Comparison of ENCODE assay signal across 8 cellular contexts in the genomic region with DNA sequence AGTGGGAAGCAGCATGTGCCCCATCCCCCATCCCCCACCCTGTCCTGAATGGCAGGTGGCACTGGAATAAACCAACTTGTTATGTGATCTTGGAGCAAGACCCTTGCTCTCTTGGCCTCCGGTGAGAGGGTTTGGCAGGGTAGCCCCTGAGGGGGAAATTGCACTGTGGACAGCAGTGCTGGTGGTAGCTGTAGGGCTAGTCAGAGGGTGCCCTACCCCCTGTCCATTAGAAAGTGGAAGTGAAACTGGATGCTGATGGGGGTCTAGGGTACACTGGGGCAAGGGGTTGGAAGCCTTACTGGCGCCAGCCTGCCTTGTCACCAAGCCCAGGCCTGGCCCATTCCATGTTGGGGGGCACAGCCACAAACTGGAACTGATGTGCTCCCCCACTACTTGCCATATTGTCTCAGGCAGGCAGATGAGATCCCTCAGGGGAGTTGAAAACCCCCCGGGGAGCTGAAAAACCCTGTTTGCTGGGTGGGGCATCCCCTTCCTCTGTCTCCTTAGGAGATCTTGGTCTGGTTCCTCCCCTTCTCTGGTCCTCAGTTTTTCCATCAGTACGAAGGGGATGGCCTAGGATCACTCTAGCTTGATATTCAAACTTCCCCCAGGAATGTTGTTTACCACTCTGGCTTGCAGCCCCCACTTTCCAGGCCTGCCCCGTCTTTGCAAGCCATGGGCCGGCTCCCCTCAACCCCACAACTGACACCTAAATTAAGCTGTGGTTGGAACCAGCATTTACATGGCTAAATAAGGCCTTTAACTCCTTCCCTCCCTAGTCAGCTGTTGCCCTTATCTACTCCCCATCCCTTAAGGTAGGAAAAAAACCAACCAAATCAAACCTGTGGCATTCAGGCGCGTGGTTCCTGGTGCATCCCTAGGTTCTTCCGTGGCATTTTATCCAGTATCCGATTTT. TPM values are rescaled to one million over a fixed set of nuclear protein-coding genes. Genes with fewer than 3 reads are reported as not detected.
DNase-seq lines count a peak whose midpoint lies in the region; ATAC-seq, FAIRE-seq and TF ChIP-seq lines count a peak whose summit lies in the region.

No MANE protein-coding gene starts in this region.

- 0 out of 2 replicates have a peak overlapping the region, but pooled peaks have one; percentile 46 for H2BK15ac ChIP-seq in H1 (ENCODE audit: low read length)

- H3K27ac Mint-ChIP-seq in activated CD8-positive, alpha-beta T cell treated with anti-CD3 and anti-CD28 coated beads, Interleukin-2, amount 10 ng/mL, durations not matched to agents 7 days and 5 days: no peak overlapping the region

- H3K27ac ChIP-seq in H1 (ENCODE audit: low read depth, low read length) (no peak overlapping the region), smooth muscle cell (ENCODE audit: low read depth) (peak overlapping the region; percentile 20)

- H3K4me2 ChIP-seq in H1 (ENCODE audit: insufficient read depth in 1 of 2, low read depth in 2 of 2, low read length in 2 of 2): peak overlapping the region; percentile 94 to 97; a peak in 1 of 4 replicates
- H3K4me2 ChIP-seq in smooth muscle cell: peak overlapping the region; percentile 92

- peak overlapping the region in 1 of 4 experiments; percentile 69; a peak in 1 of 8 replicates for H3K4me3 ChIP-seq in H1 (ENCODE audit: extremely low read depth in 1 of 4, insufficient read depth in 2 of 4, low read depth in 3 of 4, low read length in 4 of 4)
- peak overlapping the region; percentile 69 for H3K4me3 ChIP-seq in smooth muscle cell

- TF ChIP-seq RAD21 in H1 (IDR thresholded peaks at IDR 0.05 in 1 of 2, conservative IDR thresholded peaks at IDR 0.05 in 1 of 2; ENCODE audit: low read depth in 2 of 2, low read length in 2 of 2): no peak

- H2BK120ac ChIP-seq in H1 (replicated peaks; ENCODE audit: low read depth, low read length): no peak overlapping the region

- 0 out of 2 replicates have a peak overlapping the region, but pooled peaks have one; percentile 28 for H2AK5ac ChIP-seq in H1 (ENCODE audit: low read depth, low read length)

- H3K4me1 ChIP-seq in H1 (replicated peaks in 1 of 4; ENCODE audit: control insufficient read depth in 3 of 4, insufficient read depth in 4 of 4, low read length in 3 of 4): peaks cover 3 to 21% (median 12%) of the 10 kb centered on the region in 4 experiments
- peaks cover 28% of the 10 kb centered on the region for H3K4me1 ChIP-seq in smooth muscle cell (ENCODE audit: low read depth)

- H3K4me1 Mint-ChIP-seq in activated CD8-positive, alpha-beta T cell treated with anti-CD3 and anti-CD28 coated beads, Interleukin-2, amount 10 ng/mL, durations not matched to agents 7 days and 5 days (ENCODE audit: low read depth): peaks cover 7% of the 10 kb centered on the region

- H4K8ac ChIP-seq in H1 (ENCODE audit: extremely low read depth, insufficient read depth, low read length): no peak overlapping the region

- H3K27me3 ChIP-seq in H1 (replicated peaks in 1 of 4; ENCODE audit: control insufficient read depth in 3 of 4, extremely low read depth in 1 of 4, insufficient read depth in 3 of 4, low read length in 3 of 4) (peaks cover 0 to 25% (median 22%) of the 10 kb centered on the region in 4 experiments; a peak in 5 of 7 replicates), smooth muscle cell (ENCODE audit: low read depth) (no peaks in the 10 kb centered on the region)

- TF ChIP-seq POLR2A in H1 (IDR thresholded peaks at IDR 0.05; ENCODE audit: control extremely low read depth in 1 of 2, low read depth in 2 of 2, low read length in 2 of 2) (no peak), H54 (IDR thresholded peaks at IDR 0.05; ENCODE audit: low read depth, low read length) (no peak)

- no peaks in the 10 kb centered on the region for H3K36me3 Mint-ChIP-seq in activated CD8-positive, alpha-beta T cell treated with anti-CD3 and anti-CD28 coated beads, Interleukin-2, amount 10 ng/mL, durations not matched to agents 7 days and 5 days (ENCODE audit: low read depth)

- peaks cover 23% of the 10 kb centered on the region for H3K27me3 Mint-ChIP-seq in activated CD8-positive, alpha-beta T cell treated with anti-CD3 and anti-CD28 coated beads, Interleukin-2, amount 10 ng/mL, durations not matched to agents 7 days and 5 days (ENCODE audit: low read depth)

- 84% methylated on average over 10 of the region's 10 CpGs; no CpG with 5 or more reads in 1 of the 2 experiments for WGBS in H1 (ENCODE audit: extremely low coverage in 1 of 2, insufficient coverage in 1 of 2, insufficient read length in 1 of 2, insufficient replicate concordance in 2 of 2, low coverage in 1 of 2, low lambda C conversion rate in 2 of 2, missing lambda C conversion rate in 1 of 2), 2 experiments
- WGBS in smooth muscle cell (ENCODE audit: low lambda C conversion rate): 65% methylated on average over 10 of the region's 10 CpGs

- no peak overlapping the region for H4K5ac ChIP-seq in H1 (ENCODE audit: insufficient read length, low read depth, low read length)

- peak; percentile 47 for ATAC-seq in HG03108 (IDR thresholded peaks at IDR 0.05; ENCODE audit: unreplicated experiment)
- ATAC-seq in activated CD8-positive, alpha-beta T cell treated with anti-CD3 and anti-CD28 coated beads, Interleukin-2, amount 10 ng/mL, durations not matched to agents 7 days and 5 days: no peak

- CTCF ChIA-PET in H1 (lab: Charles Lee; ENCODE audit: partially characterized antibody): interaction anchor here (0.9 to 10.4 kb wide), 11 partner anchors 10 to 180 kb away, joined by 3 to 72 read pairs (median 4); a partner anchor contains a TSS
- CTCF ChIA-PET in activated CD8-positive, alpha-beta T cell treated with anti-CD3 and anti-CD28 coated beads, Interleukin-2, amount 10 ng/mL, durations not matched to agents 7 days and 5 days (lab: Charles Lee): no interaction called here

- H3K79me1 ChIP-seq in H1 (ENCODE audit: low read depth, low read length): no peaks in the 10 kb centered on the region

- H2BK5ac ChIP-seq in H1 (ENCODE audit: low read depth, low read length): no peak overlapping the region

- H3K9me3 ChIP-seq in H1 (ENCODE audit: insufficient read depth in 2 of 2, low read depth in 1 of 2, low read length in 1 of 2) (no peaks in the 10 kb centered on the region), smooth muscle cell (replicated peaks; ENCODE audit: low read depth) (no peaks in the 10 kb centered on the region)

- POLR2A ChIA-PET in H1 (lab: Charles Lee; ENCODE audit: partially characterized antibody): interaction anchor here (0.9 to 1.2 kb wide), 4 partner anchors 12 to 176 kb away, joined by 3 to 4 read pairs (median 3); a partner anchor contains a TSS
- POLR2A ChIA-PET in activated CD8-positive, alpha-beta T cell treated with anti-CD3 and anti-CD28 coated beads, Interleukin-2, amount 10 ng/mL, durations not matched to agents 7 days and 5 days (lab: Charles Lee): no interaction called here

- H4K20me1 ChIP-seq in H1 (replicated peaks in 1 of 2; ENCODE audit: control insufficient read depth in 1 of 2, insufficient read depth in 2 of 2, low read length in 2 of 2) (no peaks in the 10 kb centered on the region), smooth muscle cell (ENCODE audit: low read depth) (peaks cover 42% of the 10 kb centered on the region)

- peak overlapping the region; percentile 48; the same call in 1 of the 2 replicates for H3K18ac ChIP-seq in H1 (ENCODE audit: extremely low read depth, low read length)

- H3K36me3 ChIP-seq in H1 (ENCODE audit: control insufficient read depth in 2 of 4, insufficient read depth in 4 of 4, low read length in 3 of 4) (no peaks in the 10 kb centered on the region), smooth muscle cell (ENCODE audit: low read depth) (no peaks in the 10 kb centered on the region)

- peaks cover 9% of the 10 kb centered on the region for H3K23me2 ChIP-seq in H1 (ENCODE audit: low read depth, low read length)

- DNase-seq in GM19238 (ENCODE audit: insufficient read length, low spot score) (peak; percentile 72), H1 (ENCODE audit: low read depth in 1 of 2, low spot score in 2 of 2) (no peak), smooth muscle cell (lab: John Stamatoyannopoulos, UW; ENCODE audit: unreplicated experiment) (no peak), SKM-1 (lab: John Stamatoyannopoulos, UW; ENCODE audit: unreplicated experiment) (no peak), NCI-H2171 (lab: John Stamatoyannopoulos, UW) (no peak), H54 (ENCODE audit: insufficient read length, low spot score) (no peak)
- DNase-seq in activated CD8-positive, alpha-beta T cell treated with anti-CD3 and anti-CD28 coated beads, Interleukin-2, amount 10 ng/mL, durations not matched to agents 7 days and 5 days: no peak

- FAIRE-seq in H1 (lab: Jason Lieb, UNC) (no peak), H54 (lab: Jason Lieb, UNC) (no peak)

- H2BK12ac ChIP-seq in H1 (ENCODE audit: low read depth, low read length): 0 out of 2 replicates have a peak overlapping the region, but pooled peaks have one; percentile 43

- no peak overlapping the region for H3K56ac ChIP-seq in H1 (replicated peaks; ENCODE audit: insufficient read length, low read depth, low read length)

- H4K91ac ChIP-seq in H1 (replicated peaks; ENCODE audit: insufficient read length, low read length): no peak overlapping the region

- H3K9ac ChIP-seq in H1 (replicated peaks in 1 of 4; ENCODE audit: extremely low read depth in 1 of 4, low read depth in 3 of 4, low read length in 3 of 4): no peak overlapping the region
- no peak overlapping the region for H3K9ac ChIP-seq in smooth muscle cell (ENCODE audit: low read depth)

- H3K79me2 ChIP-seq in H1 (ENCODE audit: control insufficient read depth in 1 of 2, insufficient read depth in 2 of 2, low read length in 2 of 2): no peaks in the 10 kb centered on the region
- peaks cover 65% of the 10 kb centered on the region for H3K79me2 ChIP-seq in smooth muscle cell (ENCODE audit: low read depth)

- H2AFZ ChIP-seq in H1 (ENCODE audit: low read length) (no peak overlapping the region), smooth muscle cell (ENCODE audit: low read depth) (no peak overlapping the region)

- H3K4me3 Mint-ChIP-seq in activated CD8-positive, alpha-beta T cell treated with anti-CD3 and anti-CD28 coated beads, Interleukin-2, amount 10 ng/mL, durations not matched to agents 7 days and 5 days: no peak overlapping the region

- H2BK20ac ChIP-seq in H1 (ENCODE audit: low read length): no peak overlapping the region

- H3F3A ChIP-seq in smooth muscle cell (ENCODE audit: low read depth): peaks cover 16% of the 10 kb centered on the region

- no peak overlapping the region for H3K4ac ChIP-seq in H1 (replicated peaks; ENCODE audit: insufficient read length, low read depth, low read length)

- no peak overlapping the region for H3K23ac ChIP-seq in H1 (ENCODE audit: insufficient read length)

- TF ChIP-seq EP300 in H1 (IDR thresholded peaks at IDR 0.05; ENCODE audit: borderline replicate concordance in 1 of 2, low read depth in 2 of 2, low read length in 2 of 2): no peak

- TF ChIP-seq CTCF in H1 (IDR thresholded peaks at IDR 0.05; ENCODE audit: control extremely low read depth in 1 of 3, insufficient read depth in 1 of 3, low read depth in 1 of 3, low read length in 3 of 3) (no peak), smooth muscle cell (IDR thresholded peaks at IDR 0.05; ENCODE audit: borderline replicate concordance, insufficient read depth, poor library complexity, severe bottlenecking) (no peak)

- no peak overlapping the region for H3K14ac ChIP-seq in H1 (ENCODE audit: insufficient read length)

- no peaks in the 10 kb centered on the region for H3K9me3 Mint-ChIP-seq in activated CD8-positive, alpha-beta T cell treated with anti-CD3 and anti-CD28 coated beads, Interleukin-2, amount 10 ng/mL, durations not matched to agents 7 days and 5 days (ENCODE audit: insufficient read depth)

RNA-seq across cellular contexts. Expression of a gene that starts 14.4 kb away (rescaled TPM):
- total RNA-seq in H1 (2021; fragmentation: NEBNext Ultra II Directional; extraction: Animal tissue kit (Norgen Biotek cat#: 25700)): 1.9 and 2.3 TPM in 2 replicates
- polyA plus RNA-seq in H1 (2011; rRNA removed) (2.2 and 2.3 TPM in 2 replicates), smooth muscle cell (34.2 and 36.9 TPM in 2 replicates)
- 1.7 TPM for polyA plus RNA-seq in H1 (2011; cell fraction: cytosol; rRNA removed)
- 3.0 TPM for polyA plus RNA-seq in H1 (2011; cell fraction: nucleus; rRNA removed)
- polyA plus RNA-seq in H1 (2012, experiment 1 of 2): 0.95 to 1.6 TPM (median 1.3 TPM) in 4 replicates
- 1.3 TPM for polyA plus RNA-seq in H1 (2012, experiment 2 of 2)
- 1.9 TPM for polyA plus RNA-seq in H1 (2013, experiment 1 of 2)
- 1.7 TPM for polyA plus RNA-seq in H1 (2013, experiment 2 of 2)
- 1.8 and 5.5 TPM in 2 replicates for polyA minus RNA-seq in H1 (2011; rRNA and poly(A)+ RNA removed)
- 1.2 TPM for polyA minus RNA-seq in H1 (2011; cell fraction: cytosol; rRNA and poly(A)+ RNA removed)
- polyA minus RNA-seq in H1 (2011; cell fraction: nucleus; rRNA and poly(A)+ RNA removed): 3.1 TPM
- total RNA-seq in smooth muscle cell: 30.5 and 46.4 TPM in 2 replicates
- total RNA-seq in activated CD8-positive, alpha-beta T cell treated with anti-CD3 and anti-CD28 coated beads, Interleukin-2, amount 10 ng/mL, durations not matched to agents 7 days and 5 days: under 1 TPM in 1 of 2 experiments, not detected in 1; 0.10 TPM

RNA-seq across cellular contexts. Expression of a gene that starts 35.0 kb away (rescaled TPM):
- total RNA-seq in H1 (2021; fragmentation: NEBNext Ultra II Directional; extraction: Animal tissue kit (Norgen Biotek cat#: 25700)): 19.1 and 19.4 TPM in 2 replicates
- polyA plus RNA-seq in H1 (2011; rRNA removed) (9.6 and 12.4 TPM in 2 replicates), smooth muscle cell (7.9 and 12.2 TPM in 2 replicates)
- 10.0 TPM for polyA plus RNA-seq in H1 (2011; cell fraction: cytosol; rRNA removed)
- polyA plus RNA-seq in H1 (2011; cell fraction: nucleus; rRNA removed): 15.5 TPM
- 26.8 to 40.0 TPM (median 29.3 TPM) in 4 replicates for polyA plus RNA-seq in H1 (2012, experiment 1 of 2)
- polyA plus RNA-seq in H1 (2012, experiment 2 of 2): 13.4 TPM
- polyA plus RNA-seq in H1 (2013, experiment 1 of 2): 17.4 TPM
- 12.8 TPM for polyA plus RNA-seq in H1 (2013, experiment 2 of 2)
- polyA minus RNA-seq in H1 (2011; rRNA and poly(A)+ RNA removed): 7.4 and 9.0 TPM in 2 replicates
- polyA minus RNA-seq in H1 (2011; cell fraction: cytosol; rRNA and poly(A)+ RNA removed): 21.7 TPM
- 28.7 TPM for polyA minus RNA-seq in H1 (2011; cell fraction: nucleus; rRNA and poly(A)+ RNA removed)
- total RNA-seq in smooth muscle cell: 6.4 and 8.2 TPM in 2 replicates
- total RNA-seq in activated CD8-positive, alpha-beta T cell treated with anti-CD3 and anti-CD28 coated beads, Interleukin-2, amount 10 ng/mL, durations not matched to agents 7 days and 5 days: not detected
